In genomic region chr5:14286574-14287399, GRCh38 we compare ENCODE assay signal across 1 cellular context.
TF ChIP-seq lines count a peak whose summit lies in the region.

No MANE protein-coding gene starts in this region.

TF ChIP-seq in GM12878, 131 proteins besides CTCF, POLR2A, EP300 and RAD21 (continued from another document):
- no peak for TF ChIP-seq NKRF (conservative IDR thresholded peaks at IDR 0.05)
- TF ChIP-seq HSF1 (IDR thresholded peaks at IDR 0.05; ENCODE audit: low read depth, low read length): no peak
- 0 out of 2 replicates have a peak, but pooled peaks have one; percentile 13 for TF ChIP-seq SMARCA5 (IDR thresholded peaks at IDR 0.05)
- TF ChIP-seq ATF3 (IDR thresholded peaks at IDR 0.05; ENCODE audit: borderline replicate concordance, extremely low read depth, low read depth, low read length): no peak
- no peak for TF ChIP-seq ZNF274 (IDR thresholded peaks at IDR 0.05; ENCODE audit: insufficient read depth, insufficient read length)
- TF ChIP-seq KLF5 (IDR thresholded peaks at IDR 0.05; ENCODE audit: partially characterized antibody): no peak
- TF ChIP-seq ATF2 (IDR thresholded peaks at IDR 0.05; ENCODE audit: low read length): peak; percentile 73; the same call in 1 of the 2 replicates
- TF ChIP-seq PKNOX1 (IDR thresholded peaks at IDR 0.05): peak; percentile 42; the same call in 1 of the 2 replicates
- peak; percentile 58; the same call in 1 of the 2 replicates for TF ChIP-seq MTA3 (IDR thresholded peaks at IDR 0.05; ENCODE audit: borderline replicate concordance, low read length)
- TF ChIP-seq MEF2A (IDR thresholded peaks at IDR 0.05; ENCODE audit: insufficient read depth, low read depth, low read length): peak; percentile 89
- 0 out of 2 replicates have a peak, but pooled peaks have one; percentile 15 for TF ChIP-seq ZSCAN29 (IDR thresholded peaks at IDR 0.05)
- peak; percentile 80 for TF ChIP-seq MXI1 (IDR thresholded peaks at IDR 0.05; ENCODE audit: low read depth, low read length)
- TF ChIP-seq SP1 (IDR thresholded peaks at IDR 0.05; ENCODE audit: low read depth, low read length): peak; percentile 33
- peak; percentile 55 for TF ChIP-seq CBFB (IDR thresholded peaks at IDR 0.05; ENCODE audit: low read depth)
- TF ChIP-seq GATAD2B (conservative IDR thresholded peaks at IDR 0.05; ENCODE audit: low read depth): peak; percentile 33; the same call in 1 of the 2 replicates
- TF ChIP-seq IKZF2 (IDR thresholded peaks at IDR 0.05): peak; percentile 79 to 83; a peak in 2 of 4 replicates
- TF ChIP-seq ZNF24 (IDR thresholded peaks at IDR 0.05): peak; percentile 53; the same call in 1 of the 2 replicates
- TF ChIP-seq BHLHE40 (IDR thresholded peaks at IDR 0.05; ENCODE audit: borderline replicate concordance in 1 of 2, low read depth in 2 of 2, low read length in 1 of 2): peak; percentile 64 to 70; a peak in 3 of 4 replicates
- TF ChIP-seq RAD51 (IDR thresholded peaks at IDR 0.05): peak; percentile 91
- peak; percentile 75 for TF ChIP-seq BCL11A (IDR thresholded peaks at IDR 0.05; ENCODE audit: low read depth, low read length)
- peak; percentile 60; the same call in 1 of the 3 replicates for TF ChIP-seq POU2F2 (IDR thresholded peaks at IDR 0.05; ENCODE audit: borderline replicate concordance, low read depth, low read length)
- TF ChIP-seq SKIL (IDR thresholded peaks at IDR 0.05; ENCODE audit: low read depth, poor library complexity, severe bottlenecking): peak; percentile 92
- TF ChIP-seq BACH1 (IDR thresholded peaks at IDR 0.05; ENCODE audit: borderline replicate concordance): peak; percentile 76; the same call in 1 of the 2 replicates
- TF ChIP-seq IRF4 (IDR thresholded peaks at IDR 0.05; ENCODE audit: low read depth, low read length): peak; percentile 66; the same call in 1 of the 2 replicates
- TF ChIP-seq, protein P1, sequence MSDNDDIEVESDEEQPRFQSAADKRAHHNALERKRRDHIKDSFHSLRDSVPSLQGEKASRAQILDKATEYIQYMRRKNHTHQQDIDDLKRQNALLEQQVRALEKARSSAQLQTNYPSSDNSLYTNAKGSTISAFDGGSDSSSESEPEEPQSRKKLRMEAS (IDR thresholded peaks at IDR 0.05; ENCODE audit: low read depth, low read length): peak; percentile 76
- peak; percentile 52 for TF ChIP-seq TBL1XR1 (IDR thresholded peaks at IDR 0.05; ENCODE audit: low read depth, low read length)
- peak; percentile 86 for TF ChIP-seq ATF7 (IDR thresholded peaks at IDR 0.05; ENCODE audit: low read depth)
- TF ChIP-seq MTA2 (IDR thresholded peaks at IDR 0.05; ENCODE audit: low read depth): peak; percentile 98
- peak; percentile 58; the same call in 1 of the 2 replicates for TF ChIP-seq ZNF592 (IDR thresholded peaks at IDR 0.05)
- peak in 1 of 2 experiments; percentile 20; a peak in 1 of 4 replicates for TF ChIP-seq ETV6 (conservative IDR thresholded peaks at IDR 0.05 in 1 of 2, IDR thresholded peaks at IDR 0.05 in 1 of 2; ENCODE audit: borderline replicate concordance in 1 of 2, low read depth in 1 of 2)
- peak; percentile 95 for TF ChIP-seq MEF2B (IDR thresholded peaks at IDR 0.05; ENCODE audit: partially characterized antibody, poor library complexity, severe bottlenecking)
- TF ChIP-seq ZNF384 (IDR thresholded peaks at IDR 0.05; ENCODE audit: borderline replicate concordance, low read depth, low read length): peak; percentile 92
- TF ChIP-seq NR2F1 (conservative IDR thresholded peaks at IDR 0.05): peak; percentile 72
- peak; percentile 96 for TF ChIP-seq RUNX3 (IDR thresholded peaks at IDR 0.05; ENCODE audit: low read length)
- 0 out of 2 replicates have a peak, but pooled peaks have one; percentile 30 for TF ChIP-seq MYB (IDR thresholded peaks at IDR 0.05; ENCODE audit: borderline replicate concordance, low read depth, low read length)
- TF ChIP-seq NBN (IDR thresholded peaks at IDR 0.05): peak; percentile 84
- peak; percentile 82 for TF ChIP-seq ZNF217 (IDR thresholded peaks at IDR 0.05)
- TF ChIP-seq HDAC6 (IDR thresholded peaks at IDR 0.05; ENCODE audit: unreplicated experiment): no peak
- TF ChIP-seq CHD2 (IDR thresholded peaks at IDR 0.05; ENCODE audit: borderline replicate concordance, low read depth, low read length): peak; percentile 90
- TF ChIP-seq RB1 (IDR thresholded peaks at IDR 0.05; ENCODE audit: borderline replicate concordance): no peak
- TF ChIP-seq SUZ12 (IDR thresholded peaks at IDR 0.05; ENCODE audit: unreplicated experiment): no peak
- TF ChIP-seq CBX5 (IDR thresholded peaks at IDR 0.05; ENCODE audit: low read depth): 0 out of 2 replicates have a peak, but pooled peaks have one; percentile 23
- peak; percentile 77 for TF ChIP-seq IKZF1 (conservative IDR thresholded peaks at IDR 0.05)
- TF ChIP-seq ASH2L (IDR thresholded peaks at IDR 0.05; ENCODE audit: borderline replicate concordance, low read depth): no peak
- peak; percentile 90 for TF ChIP-seq MLLT1 (IDR thresholded peaks at IDR 0.05)
TF ChIP-seq in GM12878: peak in this region for 42.
